In the genomic region with DNA sequence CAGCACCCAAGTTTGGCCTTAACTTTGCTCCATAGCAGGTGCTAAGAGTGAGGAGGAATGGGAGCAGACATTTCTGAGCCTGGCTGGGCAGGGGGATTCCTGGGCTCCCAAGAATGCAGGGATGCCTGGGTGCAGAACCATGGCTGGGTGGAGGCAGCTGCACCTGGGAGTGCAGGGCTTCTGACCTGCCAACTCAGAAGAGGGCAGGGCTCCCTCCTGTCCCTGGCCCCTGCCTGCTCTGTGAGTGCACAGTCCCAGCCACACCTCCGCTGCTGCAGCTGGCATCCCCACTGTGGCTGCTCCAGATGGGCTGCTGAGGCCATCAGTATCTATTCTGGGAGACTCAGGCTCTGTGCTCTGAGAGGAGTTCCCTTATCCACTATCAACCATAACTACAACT, we compare ENCODE assay signal across 20 cellular contexts.
A peak's percentile ranks its signal among the peaks of the same experiment; 100 is the strongest.
DNase-seq lines count a peak whose midpoint lies in the region; ATAC-seq and TF ChIP-seq lines count a peak whose summit lies in the region.
"Had no signal": no experiment of that assay in that cellular context is flagged by ENCODE, and none has a peak within 500 bp of the region (broad histone marks: within the 10 kb centered on the region; RNA-seq: fewer than 3 reads in every experiment).

No MANE protein-coding gene starts in this region.

- peak overlapping the region; percentile 16 for H2BK120ac ChIP-seq in neuronal stem cell (ENCODE audit: low read depth, low read length)

- H3K79me2 ChIP-seq in MM.1S (ENCODE audit: low read length): no peaks in the 10 kb centered on the region

- H3K4me3 ChIP-seq in MM.1S (ENCODE audit: low read length) (no peak overlapping the region), gastroesophageal sphincter (no peak overlapping the region), neuronal stem cell (ENCODE audit: low read length in 2 of 2) (no peak overlapping the region), upper lobe of right lung (no peak overlapping the region)
- H3K4me3 ChIP-seq: A549, GM23248 had no signal

- peak; percentile 40 for DNase-seq in MM.1S
- no peak for DNase-seq in neuronal stem cell (ENCODE audit: low spot score)
- no peak for DNase-seq in upper lobe of right lung
- DNase-seq in NOMO-1 treated with DMSO at 0.1 percent for 48 hours (lab: John Stamatoyannopoulos, UW; ENCODE audit: unreplicated experiment): no peak
- no peak for DNase-seq in stimulated activated naive CD4-positive, alpha-beta T cell treated with Interleukin-2 at 50 U/mL for 16 hours (lab: John Stamatoyannopoulos, UW)
- DNase-seq: 8988T; ACHN; C1 segment of cervical spinal cord; Calu3; CD4-positive, alpha-beta memory T cell; COR-L47; DMS53; DMS79 treated with DMSO at 0.1 percent for 48 hours; GF-D8; GM23248; H7; HCEC 1CT had no signal

- H4K91ac ChIP-seq in neuronal stem cell (ENCODE audit: low read depth, low read length, poor library complexity): no peak overlapping the region

- ATAC-seq in gastroesophageal sphincter (peak; percentile 39), upper lobe of right lung (peak; percentile 45), GM21723 (IDR thresholded peaks at IDR 0.05; ENCODE audit: unreplicated experiment) (no peak)
- ATAC-seq: A549 had no signal

- H3F3A ChIP-seq in MM.1S (ENCODE audit: insufficient read depth, low read length): no peaks in the 10 kb centered on the region

- H3K4me2 ChIP-seq in MM.1S (ENCODE audit: low read depth, low read length) (no peak overlapping the region), neuronal stem cell (ENCODE audit: insufficient read depth, low read length, poor library complexity, severe bottlenecking) (no peak overlapping the region)
- H3K4me2 ChIP-seq: A549 had no signal

- H3K4ac ChIP-seq in neuronal stem cell (ENCODE audit: low read length): no peak overlapping the region

- no CpG with 5 or more reads among the region's 1 CpG for WGBS in gastroesophageal sphincter (ENCODE audit: low coverage in 1 of 2), 2 donors
- no CpG with 5 or more reads among the region's 1 CpG for WGBS in neuronal stem cell (ENCODE audit: extremely low coverage in 2 of 2, insufficient read length in 2 of 2, insufficient replicate concordance in 1 of 2), 2 donors

- no peaks in the 10 kb centered on the region for H3K27me3 ChIP-seq in MM.1S (replicated peaks; ENCODE audit: insufficient read depth, low read length)
- no peaks in the 10 kb centered on the region for H3K27me3 ChIP-seq in gastroesophageal sphincter
- no peaks in the 10 kb centered on the region for H3K27me3 ChIP-seq in neuronal stem cell (ENCODE audit: control insufficient read depth in 3 of 3, insufficient read depth in 3 of 3, low read depth in 1 of 3, low read length in 3 of 3)
- H3K27me3 ChIP-seq in upper lobe of right lung: no peaks in the 10 kb centered on the region

- H3K27ac ChIP-seq in MM.1S (ENCODE audit: low read length) (no peak overlapping the region), gastroesophageal sphincter (no peak overlapping the region), neuronal stem cell (replicated peaks; ENCODE audit: low read length) (no peak overlapping the region), upper lobe of right lung (no peak overlapping the region)
- H3K27ac ChIP-seq: A549, GM23248 had no signal

- H3K9ac ChIP-seq in MM.1S (ENCODE audit: low read length) (no peak overlapping the region), neuronal stem cell (ENCODE audit: low read depth, low read length, poor library complexity) (no peak overlapping the region)
- H3K9ac ChIP-seq: GM23248 had no signal

- no peak for TF ChIP-seq EP300 in gastroesophageal sphincter (IDR thresholded peaks at IDR 0.05)

- TF ChIP-seq CTCF in MM.1S (IDR thresholded peaks at IDR 0.05; ENCODE audit: low read length) (no peak), gastroesophageal sphincter (IDR thresholded peaks at IDR 0.05) (no peak), upper lobe of right lung (IDR thresholded peaks at IDR 0.05) (no peak)

- TF ChIP-seq POLR2A in gastroesophageal sphincter (IDR thresholded peaks at IDR 0.05): no peak

- no peak overlapping the region for H4K8ac ChIP-seq in neuronal stem cell (ENCODE audit: low read depth, low read length)

- no peaks in the 10 kb centered on the region for H4K20me1 ChIP-seq in MM.1S (ENCODE audit: insufficient read depth, low read length)

- H3K4me1 ChIP-seq in MM.1S (ENCODE audit: low read length): no peaks in the 10 kb centered on the region
- no peaks in the 10 kb centered on the region for H3K4me1 ChIP-seq in gastroesophageal sphincter
- no peaks in the 10 kb centered on the region for H3K4me1 ChIP-seq in neuronal stem cell (ENCODE audit: control insufficient read depth in 2 of 2, insufficient read depth in 1 of 2, low read depth in 1 of 2, low read length in 2 of 2)
- no peaks in the 10 kb centered on the region for H3K4me1 ChIP-seq in upper lobe of right lung
- H3K4me1 ChIP-seq: A549 had no signal

- no peak overlapping the region for H3K18ac ChIP-seq in neuronal stem cell (ENCODE audit: low read length)

- H2BK12ac ChIP-seq in neuronal stem cell (ENCODE audit: low read length): no peak overlapping the region

- intact Hi-C loops in upper lobe of right lung (cut with DNase I): no loop called here

- H3K36me3 ChIP-seq in MM.1S (replicated peaks; ENCODE audit: insufficient read depth, low read length) (no peaks in the 10 kb centered on the region), gastroesophageal sphincter (no peaks in the 10 kb centered on the region), neuronal stem cell (replicated peaks in 1 of 2; ENCODE audit: control insufficient read depth in 2 of 2, insufficient read depth in 2 of 2, low read length in 2 of 2) (no peaks in the 10 kb centered on the region), upper lobe of right lung (no peaks in the 10 kb centered on the region)

- H3K79me1 ChIP-seq in neuronal stem cell (ENCODE audit: low read depth, low read length): no peaks in the 10 kb centered on the region

- no peak overlapping the region for H2AK5ac ChIP-seq in neuronal stem cell (ENCODE audit: low read depth, low read length)

- peak overlapping the region; percentile 18 for H3K23ac ChIP-seq in neuronal stem cell (ENCODE audit: low read depth, low read length, poor library complexity)

- H3K14ac ChIP-seq in neuronal stem cell (ENCODE audit: low read length): no peak overlapping the region

- H3K9me3 ChIP-seq in MM.1S (replicated peaks; ENCODE audit: insufficient read depth, low read length): no peaks in the 10 kb centered on the region
- H3K9me3 ChIP-seq in gastroesophageal sphincter: no peaks in the 10 kb centered on the region
- no peaks in the 10 kb centered on the region for H3K9me3 ChIP-seq in neuronal stem cell (replicated peaks in 1 of 2; ENCODE audit: control insufficient read depth in 2 of 2, insufficient read depth in 1 of 2, low read depth in 1 of 2, low read length in 2 of 2)
- H3K9me3 ChIP-seq in upper lobe of right lung: no peaks in the 10 kb centered on the region
- H3K9me3 ChIP-seq: A549 had no signal

- H2BK5ac ChIP-seq in neuronal stem cell (ENCODE audit: low read length): no peak overlapping the region

- no peak overlapping the region for H2BK15ac ChIP-seq in neuronal stem cell (ENCODE audit: low read length)

- no peaks in the 10 kb centered on the region for H3K9me2 ChIP-seq in MM.1S (replicated peaks; ENCODE audit: insufficient read depth, low read length)

- H2AFZ ChIP-seq in MM.1S (ENCODE audit: low read length) (no peak overlapping the region), neuronal stem cell (ENCODE audit: low read length) (no peak overlapping the region)
- H2AFZ ChIP-seq: GM23248 had no signal
